20 cellular contexts compared by ENCODE assay signal in genomic region chr2:135676031-135676430, GRCh38.
"Had no signal": no experiment of that assay in that cellular context is flagged by ENCODE, and none has a peak within 500 bp of the region (broad histone marks: within the 10 kb centered on the region; RNA-seq: fewer than 3 reads in every experiment).

No MANE protein-coding gene starts in this region.

- H3K27me3 ChIP-seq: cardiac muscle cell, dorsolateral prefrontal cortex, gastrocnemius medialis, spleen, thyroid gland had no signal

- H3K4me3 ChIP-seq: cardiac muscle cell, dorsolateral prefrontal cortex, gastrocnemius medialis, spleen, thyroid gland had no signal

- H3K27ac ChIP-seq: cardiac muscle cell, dorsolateral prefrontal cortex, gastrocnemius medialis, spleen, thyroid gland, VCaP had no signal

- H3K9me3 ChIP-seq: gastrocnemius medialis, spleen, thyroid gland had no signal

- H3K4me1 ChIP-seq: gastrocnemius medialis, spleen, thyroid gland had no signal

- ATAC-seq: gastrocnemius medialis; left lobe of liver; stimulated activated naive B cell treated with anti-CD40 and anti-IgM and Interleukin-4, amounts not matched to agents 10 μg/mL and 1 μg/mL and 100 μg/mL, for 72 hours had no signal

- DNase-seq: activated CD4-positive, alpha-beta T cell treated with anti-CD3 and anti-CD28 coated beads for 1 hour; activated CD8-positive, alpha-beta memory T cell treated with anti-CD3 and anti-CD28 coated beads for 24 hours; activated CD8-positive, alpha-beta memory T cell treated with anti-CD3 and anti-CD28 coated beads, Interleukin-2, amount 50 U/mL, for 48 hours; activated effector memory CD4-positive, alpha-beta T cell treated with Interleukin-2 at 50 U/mL for 16 hours; activated naive CD4-positive, alpha-beta T cell treated with anti-CD3 and anti-CD28 coated beads, Interleukin-2, amount 50 U/mL, for 16 hours; activated T-cell treated with anti-CD3 and anti-CD28 coated beads, Interleukin-2, amount 50 U/mL, for 48 hours; dorsolateral prefrontal cortex; gastrocnemius medialis; head of caudate nucleus; kidney; occipital lobe; posterior cingulate gyrus; retina; spleen; stimulated activated CD4-positive, alpha-beta T cell treated with anti-CD3 and anti-CD28 coated beads, Interleukin-4, amount 100 ng/mL, for 4 hours; stimulated activated naive B cell treated with anti-CD40 and anti-IgM and Interleukin-4, amounts not matched to agents 10 μg/mL and 1 μg/mL and 100 μg/mL, for 72 hours; thyroid gland had no signal
